ENCODE assay signal across 1 cellular context in the genomic region with DNA sequence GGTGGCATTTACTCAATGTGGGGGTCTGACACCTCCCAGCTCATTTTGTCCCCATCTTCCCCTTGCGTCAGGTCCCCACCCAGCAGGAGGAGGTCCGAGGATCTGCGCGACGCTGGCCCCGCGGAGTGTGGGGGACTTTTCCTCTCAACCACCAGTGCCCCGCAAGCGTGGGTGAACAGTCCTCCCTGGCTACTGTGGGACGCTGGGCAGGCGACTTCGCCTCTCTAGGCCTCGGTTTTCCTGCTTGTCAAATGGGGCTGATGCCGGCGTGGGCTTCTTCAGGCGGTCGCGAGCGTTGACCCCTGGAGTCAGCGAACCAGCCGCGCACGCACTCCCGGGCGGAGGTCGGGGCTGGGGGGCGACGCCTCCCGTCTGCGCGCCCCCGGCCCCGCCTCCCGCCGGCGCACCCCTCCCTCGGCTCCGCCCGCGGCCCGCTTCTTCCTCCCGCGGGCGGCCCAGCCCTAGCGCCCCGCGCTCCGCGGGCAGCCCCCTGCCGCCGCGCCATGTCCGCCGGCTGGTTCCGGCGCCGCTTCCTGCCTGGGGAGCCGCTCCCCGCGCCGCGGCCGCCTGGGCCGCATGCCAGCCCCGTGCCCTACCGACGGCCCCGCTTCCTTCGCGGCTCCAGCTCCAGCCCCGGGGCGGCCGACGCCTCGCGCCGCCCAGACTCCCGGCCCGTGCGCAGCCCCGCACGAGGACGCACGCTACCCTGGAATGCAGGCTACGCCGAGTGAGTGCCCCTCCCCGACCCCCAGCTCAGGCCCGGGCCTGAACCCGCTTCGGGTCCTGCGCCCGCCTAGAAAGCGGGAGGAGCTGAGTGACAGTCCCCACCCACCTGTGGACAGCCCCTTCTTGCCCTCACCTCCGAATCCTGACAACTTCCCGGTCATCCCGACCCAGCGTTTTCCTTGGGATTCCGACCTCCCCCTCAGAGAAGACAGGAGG.
TF ChIP-seq lines count a peak whose summit lies in the region.

A gene with protein sequence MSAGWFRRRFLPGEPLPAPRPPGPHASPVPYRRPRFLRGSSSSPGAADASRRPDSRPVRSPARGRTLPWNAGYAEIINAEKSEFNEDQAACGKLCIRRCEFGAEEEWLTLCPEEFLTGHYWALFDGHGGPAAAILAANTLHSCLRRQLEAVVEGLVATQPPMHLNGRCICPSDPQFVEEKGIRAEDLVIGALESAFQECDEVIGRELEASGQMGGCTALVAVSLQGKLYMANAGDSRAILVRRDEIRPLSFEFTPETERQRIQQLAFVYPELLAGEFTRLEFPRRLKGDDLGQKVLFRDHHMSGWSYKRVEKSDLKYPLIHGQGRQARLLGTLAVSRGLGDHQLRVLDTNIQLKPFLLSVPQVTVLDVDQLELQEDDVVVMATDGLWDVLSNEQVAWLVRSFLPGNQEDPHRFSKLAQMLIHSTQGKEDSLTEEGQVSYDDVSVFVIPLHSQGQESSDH (plus strand): TSS at position 438 of the 942 bp plus-strand sequence. CDS start 66 bp downstream, at position 504.

TF ChIP-seq in WTC11, 78 proteins besides CTCF, POLR2A, EP300 and RAD21 (continued from another document):
- TF ChIP-seq, protein P1, sequence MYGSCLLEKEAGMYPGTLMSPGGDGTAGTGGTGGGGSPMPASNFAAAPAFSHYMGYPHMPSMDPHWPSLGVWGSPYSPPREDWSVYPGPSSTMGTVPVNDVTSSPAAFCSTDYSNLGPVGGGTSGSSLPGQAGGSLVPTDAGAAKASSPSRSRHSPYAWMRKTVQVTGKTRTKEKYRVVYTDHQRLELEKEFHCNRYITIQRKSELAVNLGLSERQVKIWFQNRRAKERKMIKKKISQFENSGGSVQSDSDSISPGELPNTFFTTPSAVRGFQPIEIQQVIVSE (CRISPR knock-in tag; IDR thresholded peaks at IDR 0.05; ENCODE audit: borderline replicate concordance), result no peak
- no peak for TF ChIP-seq FOXJ3 (CRISPR knock-in tag; IDR thresholded peaks at IDR 0.05; ENCODE audit: borderline replicate concordance)
- TF ChIP-seq KAT7 (CRISPR knock-in tag; IDR thresholded peaks at IDR 0.05; ENCODE audit: borderline replicate concordance), result peak; percentile 69; the same call in 1 of the 2 replicates
- TF ChIP-seq NR2C2 (CRISPR knock-in tag; IDR thresholded peaks at IDR 0.05), result no peak
- TF ChIP-seq ETV6 (CRISPR knock-in tag; IDR thresholded peaks at IDR 0.05), result peak; percentile 75; the same call in 1 of the 2 replicates
- no peak for TF ChIP-seq NFE2L1 (CRISPR knock-in tag; IDR thresholded peaks at IDR 0.05)
- TF ChIP-seq, protein P2, sequence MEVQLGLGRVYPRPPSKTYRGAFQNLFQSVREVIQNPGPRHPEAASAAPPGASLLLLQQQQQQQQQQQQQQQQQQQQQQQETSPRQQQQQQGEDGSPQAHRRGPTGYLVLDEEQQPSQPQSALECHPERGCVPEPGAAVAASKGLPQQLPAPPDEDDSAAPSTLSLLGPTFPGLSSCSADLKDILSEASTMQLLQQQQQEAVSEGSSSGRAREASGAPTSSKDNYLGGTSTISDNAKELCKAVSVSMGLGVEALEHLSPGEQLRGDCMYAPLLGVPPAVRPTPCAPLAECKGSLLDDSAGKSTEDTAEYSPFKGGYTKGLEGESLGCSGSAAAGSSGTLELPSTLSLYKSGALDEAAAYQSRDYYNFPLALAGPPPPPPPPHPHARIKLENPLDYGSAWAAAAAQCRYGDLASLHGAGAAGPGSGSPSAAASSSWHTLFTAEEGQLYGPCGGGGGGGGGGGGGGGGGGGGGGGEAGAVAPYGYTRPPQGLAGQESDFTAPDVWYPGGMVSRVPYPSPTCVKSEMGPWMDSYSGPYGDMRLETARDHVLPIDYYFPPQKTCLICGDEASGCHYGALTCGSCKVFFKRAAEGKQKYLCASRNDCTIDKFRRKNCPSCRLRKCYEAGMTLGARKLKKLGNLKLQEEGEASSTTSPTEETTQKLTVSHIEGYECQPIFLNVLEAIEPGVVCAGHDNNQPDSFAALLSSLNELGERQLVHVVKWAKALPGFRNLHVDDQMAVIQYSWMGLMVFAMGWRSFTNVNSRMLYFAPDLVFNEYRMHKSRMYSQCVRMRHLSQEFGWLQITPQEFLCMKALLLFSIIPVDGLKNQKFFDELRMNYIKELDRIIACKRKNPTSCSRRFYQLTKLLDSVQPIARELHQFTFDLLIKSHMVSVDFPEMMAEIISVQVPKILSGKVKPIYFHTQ (CRISPR knock-in tag; IDR thresholded peaks at IDR 0.05), result no peak
- TF ChIP-seq, protein P3, sequence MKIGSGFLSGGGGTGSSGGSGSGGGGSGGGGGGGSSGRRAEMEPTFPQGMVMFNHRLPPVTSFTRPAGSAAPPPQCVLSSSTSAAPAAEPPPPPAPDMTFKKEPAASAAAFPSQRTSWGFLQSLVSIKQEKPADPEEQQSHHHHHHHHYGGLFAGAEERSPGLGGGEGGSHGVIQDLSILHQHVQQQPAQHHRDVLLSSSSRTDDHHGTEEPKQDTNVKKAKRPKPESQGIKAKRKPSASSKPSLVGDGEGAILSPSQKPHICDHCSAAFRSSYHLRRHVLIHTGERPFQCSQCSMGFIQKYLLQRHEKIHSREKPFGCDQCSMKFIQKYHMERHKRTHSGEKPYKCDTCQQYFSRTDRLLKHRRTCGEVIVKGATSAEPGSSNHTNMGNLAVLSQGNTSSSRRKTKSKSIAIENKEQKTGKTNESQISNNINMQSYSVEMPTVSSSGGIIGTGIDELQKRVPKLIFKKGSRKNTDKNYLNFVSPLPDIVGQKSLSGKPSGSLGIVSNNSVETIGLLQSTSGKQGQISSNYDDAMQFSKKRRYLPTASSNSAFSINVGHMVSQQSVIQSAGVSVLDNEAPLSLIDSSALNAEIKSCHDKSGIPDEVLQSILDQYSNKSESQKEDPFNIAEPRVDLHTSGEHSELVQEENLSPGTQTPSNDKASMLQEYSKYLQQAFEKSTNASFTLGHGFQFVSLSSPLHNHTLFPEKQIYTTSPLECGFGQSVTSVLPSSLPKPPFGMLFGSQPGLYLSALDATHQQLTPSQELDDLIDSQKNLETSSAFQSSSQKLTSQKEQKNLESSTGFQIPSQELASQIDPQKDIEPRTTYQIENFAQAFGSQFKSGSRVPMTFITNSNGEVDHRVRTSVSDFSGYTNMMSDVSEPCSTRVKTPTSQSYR (CRISPR knock-in tag; IDR thresholded peaks at IDR 0.05), result 0 out of 2 replicates have a peak, but pooled peaks have one; percentile 49
- TF ChIP-seq, protein P4, sequence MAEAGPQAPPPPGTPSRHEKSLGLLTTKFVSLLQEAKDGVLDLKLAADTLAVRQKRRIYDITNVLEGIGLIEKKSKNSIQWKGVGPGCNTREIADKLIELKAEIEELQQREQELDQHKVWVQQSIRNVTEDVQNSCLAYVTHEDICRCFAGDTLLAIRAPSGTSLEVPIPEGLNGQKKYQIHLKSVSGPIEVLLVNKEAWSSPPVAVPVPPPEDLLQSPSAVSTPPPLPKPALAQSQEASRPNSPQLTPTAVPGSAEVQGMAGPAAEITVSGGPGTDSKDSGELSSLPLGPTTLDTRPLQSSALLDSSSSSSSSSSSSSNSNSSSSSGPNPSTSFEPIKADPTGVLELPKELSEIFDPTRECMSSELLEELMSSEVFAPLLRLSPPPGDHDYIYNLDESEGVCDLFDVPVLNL (CRISPR knock-in tag; IDR thresholded peaks at IDR 0.05; ENCODE audit: borderline replicate concordance, low read depth), result no peak
- TF ChIP-seq, protein P5, sequence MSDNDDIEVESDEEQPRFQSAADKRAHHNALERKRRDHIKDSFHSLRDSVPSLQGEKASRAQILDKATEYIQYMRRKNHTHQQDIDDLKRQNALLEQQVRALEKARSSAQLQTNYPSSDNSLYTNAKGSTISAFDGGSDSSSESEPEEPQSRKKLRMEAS (CRISPR knock-in tag; IDR thresholded peaks at IDR 0.05), result peak; percentile 89; the same call in 1 of the 2 replicates
- no peak for TF ChIP-seq PRRX2 (CRISPR knock-in tag; IDR thresholded peaks at IDR 0.05)
- TF ChIP-seq TP53 (CRISPR knock-in tag; IDR thresholded peaks at IDR 0.05), result peak; percentile 82; the same call in 1 of the 2 replicates
- no peak for TF ChIP-seq HMGA2 (CRISPR knock-in tag; IDR thresholded peaks at IDR 0.05)
- TF ChIP-seq ZNF423 (CRISPR knock-in tag; IDR thresholded peaks at IDR 0.05), result no peak
- no peak for TF ChIP-seq CBFB (CRISPR knock-in tag; IDR thresholded peaks at IDR 0.05; ENCODE audit: low read depth)
- TF ChIP-seq ZNF396 (CRISPR knock-in tag; IDR thresholded peaks at IDR 0.05; ENCODE audit: borderline replicate concordance), result no peak
- peak; percentile 69; the same call in 1 of the 2 replicates for TF ChIP-seq ESRRA (CRISPR knock-in tag; IDR thresholded peaks at IDR 0.05; ENCODE audit: borderline replicate concordance)
- TF ChIP-seq ZNF219 (CRISPR knock-in tag; IDR thresholded peaks at IDR 0.05; ENCODE audit: borderline replicate concordance), result no peak
- TF ChIP-seq TCF7 (CRISPR knock-in tag; IDR thresholded peaks at IDR 0.05; ENCODE audit: low read depth), result 0 out of 2 replicates have a peak, but pooled peaks have one; percentile 46
- 0 out of 2 replicates have a peak, but pooled peaks have one; percentile 17 for TF ChIP-seq ZNF317 (CRISPR knock-in tag; IDR thresholded peaks at IDR 0.05; ENCODE audit: borderline replicate concordance, low read depth)
- no peak for TF ChIP-seq IRF2 (CRISPR knock-in tag; IDR thresholded peaks at IDR 0.05; ENCODE audit: borderline replicate concordance, low read depth)
